In the genomic region with DNA sequence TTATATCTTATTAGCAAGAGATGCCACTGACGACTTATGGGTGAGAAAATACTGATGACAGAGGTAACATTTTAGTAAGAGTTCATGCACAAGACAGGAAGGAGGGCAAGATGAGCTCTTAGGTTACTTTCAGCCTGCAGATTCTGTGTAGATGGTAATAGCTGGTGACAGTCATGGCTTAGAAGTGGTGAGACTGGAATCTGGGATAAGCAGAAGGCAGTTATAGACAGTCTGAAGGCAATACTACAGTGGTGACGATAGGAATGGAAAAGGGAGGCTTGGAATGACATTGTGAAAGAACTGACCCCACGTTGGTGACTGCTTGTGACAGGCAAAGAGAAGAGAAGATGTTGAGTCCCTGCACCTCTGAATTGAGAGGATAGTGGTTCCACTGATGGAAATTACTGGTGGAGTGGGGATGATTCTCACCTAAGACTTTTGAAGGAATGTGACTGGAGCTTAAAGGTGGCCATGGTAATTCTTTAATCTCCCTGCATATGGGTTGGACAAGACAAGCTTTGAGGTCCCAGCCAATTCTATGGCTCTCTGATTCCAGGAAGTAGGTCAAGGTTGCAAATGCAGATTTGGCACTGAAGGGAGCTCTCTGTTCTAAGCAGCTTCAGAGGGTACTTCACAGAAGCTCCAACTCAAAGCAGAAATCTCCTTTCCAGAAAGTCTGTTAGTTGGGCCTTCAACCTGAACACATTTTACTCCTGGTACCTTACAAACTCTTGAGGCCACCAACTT, we compare ENCODE assay signal across 25 cellular contexts.
"Had no signal": no experiment of that assay in that cellular context is flagged by ENCODE, and none has a peak within 500 bp of the region (broad histone marks: within the 10 kb centered on the region; RNA-seq: fewer than 3 reads in every experiment).

No MANE protein-coding gene starts in this region.

- H3K4me3 ChIP-seq: ascending aorta, cardiac muscle cell, MG63, SJSA1 had no signal

- H3K27ac ChIP-seq: ascending aorta, cardiac muscle cell, KMS-11, SJSA1 had no signal

- H3K9ac ChIP-seq: KMS-11 had no signal

- FAIRE-seq: RCC 7860 had no signal

- H3K36me3 ChIP-seq: ascending aorta, cardiac muscle cell, SJSA1 had no signal

- DNase-seq: activated CD4-positive, alpha-beta T cell treated with anti-CD3 and anti-CD28 coated beads for 4 hours; activated CD4-positive, alpha-beta T cell treated with anti-CD3 and anti-CD28 coated beads, Interleukin-2, amount 50 U/mL, for 48 hours; activated CD8-positive, alpha-beta memory T cell treated with anti-CD3 and anti-CD28 coated beads, Interleukin-2, amount 10 ng/mL, durations not matched to agents 7 days and 5 days; activated effector memory CD4-positive, alpha-beta T cell treated with Interleukin-2 at 50 U/mL for 16 hours; activated naive CD4-positive, alpha-beta T cell; activated T-cell treated with anti-CD3 and anti-CD28 coated beads, Interleukin-2, amount 50 U/mL, for 24 hours; amniotic stem cell; MG63; NCI-H1105; NCI-H1436; NCI-H1694 treated with DMSO at 0.1 percent for 48 hours; NCI-H2029 treated with DMSO at 0.1 percent for 48 hours; NCI-H345; NCI-H510A; NCI-H526 treated with DMSO at 0.1 percent for 48 hours; PC-3; SHP77; SW 1271 had no signal

- H3K4me2 ChIP-seq: KMS-11 had no signal

- H3K4me1 ChIP-seq: ascending aorta had no signal

- H3K27me3 ChIP-seq: ascending aorta, cardiac muscle cell, MG63, SJSA1 had no signal

- ATAC-seq: activated CD4-positive, CD25-positive, alpha-beta regulatory T cell treated with anti-CD3 and anti-CD28 coated beads, Interleukin-2, amount 50 U/mL, for 24 hours; activated CD8-positive, alpha-beta memory T cell treated with anti-CD3 and anti-CD28 coated beads, Interleukin-2, amount 10 ng/mL, durations not matched to agents 7 days and 5 days; PC-3; SK-N-SH treated with all-trans-retinoic acid at 6 μM for 48 hours had no signal

- H3K9me3 ChIP-seq: ascending aorta, MG63, SJSA1 had no signal
